Comparison of ENCODE assay signal across 9 cellular contexts in genomic region chr1:150008699-150009098, GRCh38. TPM values are rescaled to one million over a fixed set of nuclear protein-coding genes. Genes with fewer than 3 reads are reported as not detected.
DNase-seq lines count a peak whose midpoint lies in the region; ATAC-seq and TF ChIP-seq lines count a peak whose summit lies in the region.
"Had no signal": no experiment of that assay in that cellular context is flagged by ENCODE, and none has a peak within 500 bp of the region (broad histone marks: within the 10 kb centered on the region; RNA-seq: fewer than 3 reads in every experiment).

No MANE protein-coding gene starts in this region.

- H3K36me3 ChIP-seq in body of pancreas (replicated peaks in 1 of 2; ENCODE audit: insufficient read depth in 1 of 2, low read depth in 2 of 2) (no peaks in the 10 kb centered on the region), mucosa of stomach (ENCODE audit: control insufficient read depth, insufficient read depth, low read length) (no peaks in the 10 kb centered on the region)

- no peak for TF ChIP-seq POLR2A in body of pancreas (IDR thresholded peaks at IDR 0.05)

- H3K27me3 ChIP-seq in body of pancreas (no peaks in the 10 kb centered on the region), mucosa of stomach (ENCODE audit: control insufficient read depth, insufficient read depth, low read length) (no peaks in the 10 kb centered on the region)

- H3K27ac ChIP-seq in body of pancreas, result peak overlapping the region in 3 of 4 donors; percentile 92 to 95 (median 93)

- intact Hi-C loops in body of pancreas (cut with DNase I), result no loop called here

- H3K9ac ChIP-seq in mucosa of stomach (ENCODE audit: low read length), result peak overlapping the region; percentile 98

- 15 to 18% methylated on average over 6 of the region's 6 CpGs for WGBS in body of pancreas, 2 donors

- DNase-seq in AG09309 (ENCODE audit: low read depth) (no peak), NCI-H1105 (lab: John Stamatoyannopoulos, UW) (peak; percentile 52), body of pancreas (peak in 2 of 4 donors; percentile 7 to 31), kidney glomerular epithelial cell (lab: John Stamatoyannopoulos, UW) (no peak), NCI-H1694 treated with DMSO at 0.1 percent for 48 hours (lab: John Stamatoyannopoulos, UW) (no peak), epidermal melanocyte (ENCODE audit: insufficient read length, low spot score) (no peak)
- no peak for DNase-seq in effector CD4-positive, alpha-beta T cell
- DNase-seq: NCI-H82 had no signal

- no peaks in the 10 kb centered on the region for H3K9me3 ChIP-seq in body of pancreas
- no peaks in the 10 kb centered on the region for H3K9me3 ChIP-seq in mucosa of stomach (ENCODE audit: control insufficient read depth, low read length)

- H3K4me3 ChIP-seq in AG09309 (ENCODE audit: control insufficient read depth, low read depth, low read length) (peak overlapping the region; percentile 87), body of pancreas (no peak overlapping the region), mucosa of stomach (ENCODE audit: low read length) (peak overlapping the region; percentile 80)

- no peak for ATAC-seq in body of pancreas

- no peak for TF ChIP-seq CTCF in AG09309 (IDR thresholded peaks at IDR 0.05; ENCODE audit: control insufficient read depth, insufficient read depth, low read depth, low read length, missing control alignments)
- TF ChIP-seq CTCF in body of pancreas (IDR thresholded peaks at IDR 0.05), result no peak

- H3K4me1 ChIP-seq in body of pancreas (peaks cover 47% of the 10 kb centered on the region), mucosa of stomach (ENCODE audit: control insufficient read depth, insufficient read depth, low read length) (peaks cover 23% of the 10 kb centered on the region)

RNA-seq across cellular contexts. Expression of gene OTUD7B, which starts 1.8 kb away (rescaled TPM):
- 10 to 100 TPM in 1 of 2 donors, 1 to 10 TPM in 1; 8.6 to 13.2 TPM for total RNA-seq in body of pancreas

RNA-seq across cellular contexts. Expression of gene VPS45, which starts 58.9 kb away (rescaled TPM):
- total RNA-seq in body of pancreas, result 10 to 100 TPM; 30.9 to 34.3 TPM

Comparison
In these comparisons a context has a peak if more than half of its experiments do, and no peak if none do; other contexts are left out.
1. H3K4me3 ChIP-seq: peak in AG09309 (single experiment) and mucosa of stomach (single experiment); none in body of pancreas (0 of 2).